Comparison of ENCODE assay signal across 8 cellular contexts in the genomic region with DNA sequence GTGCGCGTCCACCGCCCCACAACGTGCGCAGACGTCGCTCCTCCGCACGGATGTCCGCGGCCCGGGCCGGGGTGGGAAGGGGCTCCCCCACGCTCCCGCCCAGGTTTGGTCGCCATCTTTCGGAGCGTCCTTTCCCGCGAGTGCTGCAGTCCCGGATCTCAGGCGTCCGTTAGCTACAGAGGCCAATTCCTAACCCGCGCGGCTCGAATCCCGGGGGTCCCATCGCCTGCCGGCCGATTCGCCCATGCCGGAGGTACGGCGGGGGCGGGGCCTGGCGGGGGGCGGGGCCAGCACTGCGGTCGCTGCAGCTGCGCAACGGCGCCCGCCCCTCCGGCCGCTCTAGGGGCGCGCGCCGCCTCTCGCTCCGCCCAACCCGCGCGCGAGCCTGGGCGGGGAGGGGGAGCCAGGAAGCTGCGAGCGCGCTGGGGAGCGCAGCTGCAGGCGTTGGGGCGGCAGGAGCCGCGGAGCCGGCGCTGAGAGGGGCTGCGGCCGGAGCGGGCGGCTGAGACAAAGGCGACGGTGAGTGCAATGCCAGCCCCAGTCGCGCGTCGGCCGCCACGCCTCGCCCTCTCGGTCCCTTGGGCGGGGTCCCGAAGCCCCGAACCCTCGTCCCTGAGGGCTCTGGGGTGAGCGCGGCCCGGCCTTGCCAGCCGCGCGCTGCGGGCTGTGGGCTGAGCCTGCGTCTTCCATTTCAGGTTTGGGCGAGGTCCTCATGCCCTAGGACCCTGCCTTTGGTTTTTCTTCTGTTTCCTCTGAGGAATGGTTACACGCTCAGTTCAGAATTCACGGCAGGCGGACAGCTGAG. TPM values are rescaled to one million over a fixed set of nuclear protein-coding genes. Genes with fewer than 3 reads are reported as not detected.
A peak's percentile ranks its signal among the peaks of the same experiment; 100 is the strongest.
DNase-seq lines count a peak whose midpoint lies in the region; ATAC-seq and TF ChIP-seq lines count a peak whose summit lies in the region.

A gene with protein sequence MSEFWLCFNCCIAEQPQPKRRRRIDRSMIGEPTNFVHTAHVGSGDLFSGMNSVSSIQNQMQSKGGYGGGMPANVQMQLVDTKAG (plus strand): TSS at position 406 of the 805 bp plus-strand sequence. CDS start 95,441 bp downstream, outside the sequence.

- no peaks in the 10 kb centered on the region for H3K9me3 ChIP-seq in left lung

- no peak for TF ChIP-seq CTCF in left lung (IDR thresholded peaks at IDR 0.05)

- H3K27ac Mint-ChIP-seq in activated CD4-positive, alpha-beta T cell treated with anti-CD3 and anti-CD28 coated beads, Interleukin-2, amount 10 ng/mL, durations not matched to agents 7 days and 5 days, result peak within 1 kb of the TSS; percentile 97

- no peaks in the 10 kb centered on the region for H3K9me3 Mint-ChIP-seq in activated CD4-positive, alpha-beta T cell treated with anti-CD3 and anti-CD28 coated beads, Interleukin-2, amount 10 ng/mL, durations not matched to agents 7 days and 5 days

- peak; percentile 88 for ATAC-seq in GM18909 (IDR thresholded peaks at IDR 0.05; ENCODE audit: poor library complexity, unreplicated experiment)
- ATAC-seq in HG03175 (IDR thresholded peaks at IDR 0.05; ENCODE audit: unreplicated experiment), result peak; percentile 83
- peak; percentile 97 for ATAC-seq in left lung

- H3K4me3 ChIP-seq in left lung, result peak within 1 kb of the TSS; percentile 81 to 90

- H3K27ac ChIP-seq in left lung, result peak within 1 kb of the TSS; percentile 92 to 96

- H3K36me3 Mint-ChIP-seq in activated CD4-positive, alpha-beta T cell treated with anti-CD3 and anti-CD28 coated beads, Interleukin-2, amount 10 ng/mL, durations not matched to agents 7 days and 5 days (ENCODE audit: low read depth), result peaks cover 49% of the 10 kb centered on the region

- DNase-seq in AG20443 (ENCODE audit: low spot score) (peak; percentile 99), NCI-H510A treated with DMSO at 0.1 percent for 48 hours (lab: John Stamatoyannopoulos, UW) (peak; percentile 10), dedifferentiated amniotic fluid mesenchymal stem cell (ENCODE audit: extremely low spot score) (peak; percentile 76), left lung (peak; percentile 86 to 97)
- peak; percentile 83 for DNase-seq in activated CD4-positive, alpha-beta T cell treated with anti-CD3 and anti-CD28 coated beads, Interleukin-2, amount 10 ng/mL, durations not matched to agents 7 days and 5 days
- peak; percentile 72 to 83 for DNase-seq in stimulated activated CD4-positive, alpha-beta T cell treated with anti-CD3 and anti-CD28 coated beads, Interleukin-2, amount 100 ng/mL, for 48 hours

- peaks cover 43% of the 10 kb centered on the region for H3K4me1 Mint-ChIP-seq in activated CD4-positive, alpha-beta T cell treated with anti-CD3 and anti-CD28 coated beads, Interleukin-2, amount 10 ng/mL, durations not matched to agents 7 days and 5 days

- H3K27me3 ChIP-seq in left lung, result no peaks in the 10 kb centered on the region

- H3K36me3 ChIP-seq in left lung, result no peaks in the 10 kb centered on the region

- POLR2A ChIA-PET in activated CD4-positive, alpha-beta T cell treated with anti-CD3 and anti-CD28 coated beads, Interleukin-2, amount 10 ng/mL, durations not matched to agents 7 days and 5 days (lab: Charles Lee), result interaction anchor here (0.6 to 1.7 kb wide), 9 partner anchors 9 to 1225 kb away, joined by 3 to 5 read pairs (median 4); no protein-coding TSS in a partner anchor

- CTCF ChIA-PET in activated CD4-positive, alpha-beta T cell treated with anti-CD3 and anti-CD28 coated beads, Interleukin-2, amount 10 ng/mL, durations not matched to agents 7 days and 5 days (lab: Charles Lee), result interaction anchor here (0.6 to 4.8 kb wide), 15 partner anchors 9 to 142 kb away, joined by 3 to 28 read pairs (median 5); no protein-coding TSS in a partner anchor

- peaks cover 9 to 56% of the 10 kb centered on the region in 2 donors for H3K4me1 ChIP-seq in left lung

- intact Hi-C loops in left lung (cut with DNase I), result no loop called here

- peak within 1 kb of the TSS; percentile 84 for H3K4me3 Mint-ChIP-seq in activated CD4-positive, alpha-beta T cell treated with anti-CD3 and anti-CD28 coated beads, Interleukin-2, amount 10 ng/mL, durations not matched to agents 7 days and 5 days

- H3K27me3 Mint-ChIP-seq in activated CD4-positive, alpha-beta T cell treated with anti-CD3 and anti-CD28 coated beads, Interleukin-2, amount 10 ng/mL, durations not matched to agents 7 days and 5 days, result no peaks in the 10 kb centered on the region

RNA-seq across cellular contexts. Expression of the gene that starts here (rescaled TPM):
- total RNA-seq in activated CD4-positive, alpha-beta T cell treated with anti-CD3 and anti-CD28 coated beads, Interleukin-2, amount 10 ng/mL, durations not matched to agents 7 days and 5 days, result 100 to 1,000 TPM; 145 TPM
- 10 to 100 TPM; 28.1 to 37.5 TPM for total RNA-seq in left lung

Comparison
In these comparisons a context has a peak if more than half of its experiments do, and no peak if none do; other contexts are left out.
1. Peak in every context shown above with its lines: DNase-seq, ATAC-seq, H3K4me3 ChIP-seq and H3K27ac ChIP-seq.
2. DNase-seq: peak in every context shown above with its lines; median percentile 99 in AG20443; 92 in left lung; 83 in activated CD4-positive, alpha-beta T cell treated with anti-CD3 and anti-CD28 coated beads, Interleukin-2, amount 10 ng/mL, durations not matched to agents 7 days and 5 days; 78 in stimulated activated CD4-positive, alpha-beta T cell treated with anti-CD3 and anti-CD28 coated beads, Interleukin-2, amount 100 ng/mL, for 48 hours; 76 in dedifferentiated amniotic fluid mesenchymal stem cell; 10 in NCI-H510A treated with DMSO at 0.1 percent for 48 hours.